In genomic region chr2:54602736-54603322, GRCh38 we compare ENCODE assay signal across 13 cellular contexts.
DNase-seq lines count a peak whose midpoint lies in the region; ATAC-seq and TF ChIP-seq lines count a peak whose summit lies in the region.
"Had no signal": no experiment of that assay in that cellular context is flagged by ENCODE, and none has a peak within 500 bp of the region (broad histone marks: within the 10 kb centered on the region; RNA-seq: fewer than 3 reads in every experiment).

No MANE protein-coding gene starts in this region.

- H3K4me3 Mint-ChIP-seq in activated CD4-positive, alpha-beta memory T cell treated with anti-CD3 and anti-CD28 coated beads for 36 hours: no peak overlapping the region
- H3K4me3 Mint-ChIP-seq in activated CD4-positive, alpha-beta memory T cell treated with anti-CD3 and anti-CD28 coated beads, Interleukin-2, amount 10 ng/mL, durations not matched to agents 7 days and 5 days: no peak overlapping the region
- no peak overlapping the region for H3K4me3 Mint-ChIP-seq in mesothelial cell of epicardium

- H3K27me3 ChIP-seq in brain microvascular endothelial cell (replicated peaks): no peaks in the 10 kb centered on the region
- no peaks in the 10 kb centered on the region for H3K27me3 ChIP-seq in tibial artery

- H3K36me3 ChIP-seq in brain microvascular endothelial cell (replicated peaks): peaks cover 25% of the 10 kb centered on the region
- H3K36me3 ChIP-seq in tibial artery: no peaks in the 10 kb centered on the region

- intact Hi-C loops in activated CD4-positive, alpha-beta memory T cell treated with anti-CD3 and anti-CD28 coated beads for 36 hours (cut with micrococcal nuclease): loop anchor here (1.0 kb wide), 1 partner anchor 9 kb away; no protein-coding TSS in a partner anchor
- intact Hi-C loops in tibial artery (cut with DNase I; ENCODE audit: low total_unique reads): no loop called here

- H3K36me3 Mint-ChIP-seq in activated CD4-positive, alpha-beta memory T cell treated with anti-CD3 and anti-CD28 coated beads for 36 hours: peaks cover 16% of the 10 kb centered on the region
- H3K36me3 Mint-ChIP-seq in activated CD4-positive, alpha-beta memory T cell treated with anti-CD3 and anti-CD28 coated beads, Interleukin-2, amount 10 ng/mL, durations not matched to agents 7 days and 5 days (ENCODE audit: low read depth): peaks cover 51% of the 10 kb centered on the region
- peaks cover 22% of the 10 kb centered on the region for H3K36me3 Mint-ChIP-seq in mesothelial cell of epicardium

- POLR2A ChIA-PET in activated CD4-positive, alpha-beta memory T cell treated with anti-CD3 and anti-CD28 coated beads for 36 hours (lab: Charles Lee): no interaction called here
- POLR2A ChIA-PET in activated CD4-positive, alpha-beta memory T cell treated with anti-CD3 and anti-CD28 coated beads, Interleukin-2, amount 10 ng/mL, durations not matched to agents 7 days and 5 days (lab: Charles Lee): interaction anchor here (1.4 to 15.5 kb wide), 2 partner anchors 28 to 42 kb away, joined by 4 to 132 read pairs; no protein-coding TSS in a partner anchor

- CTCF ChIA-PET in activated CD4-positive, alpha-beta memory T cell treated with anti-CD3 and anti-CD28 coated beads for 36 hours (lab: Charles Lee): interaction anchor here (1.3 to 1.4 kb wide), 2 partner anchors 29 to 43 kb away, joined by 3 read pairs; no protein-coding TSS in a partner anchor
- CTCF ChIA-PET in activated CD4-positive, alpha-beta memory T cell treated with anti-CD3 and anti-CD28 coated beads, Interleukin-2, amount 10 ng/mL, durations not matched to agents 7 days and 5 days (lab: Charles Lee): interaction anchor here (1.2 to 1.5 kb wide), 2 partner anchors 14 to 23 kb away, joined by 3 to 4 read pairs; no protein-coding TSS in a partner anchor

- H3K4me1 Mint-ChIP-seq in activated CD4-positive, alpha-beta memory T cell treated with anti-CD3 and anti-CD28 coated beads for 36 hours (ENCODE audit: low read depth): peaks cover 89% of the 10 kb centered on the region
- peaks cover 85% of the 10 kb centered on the region for H3K4me1 Mint-ChIP-seq in activated CD4-positive, alpha-beta memory T cell treated with anti-CD3 and anti-CD28 coated beads, Interleukin-2, amount 10 ng/mL, durations not matched to agents 7 days and 5 days
- peaks cover 42% of the 10 kb centered on the region for H3K4me1 Mint-ChIP-seq in mesothelial cell of epicardium

- H3K27ac ChIP-seq in brain microvascular endothelial cell (peak overlapping the region; percentile 62), tibial artery (peak overlapping the region; percentile 56 to 68)
- H3K27ac ChIP-seq: KMS-11 had no signal

- H3K4me3 ChIP-seq in brain microvascular endothelial cell (ENCODE audit: low read depth, low read length) (no peak overlapping the region), tibial artery (no peak overlapping the region)

- no peaks in the 10 kb centered on the region for H3K9me3 ChIP-seq in tibial artery

- DNase-seq in activated CD4-positive, alpha-beta memory T cell treated with anti-CD3 and anti-CD28 coated beads for 36 hours: no peak
- DNase-seq in activated CD4-positive, alpha-beta memory T cell treated with anti-CD3 and anti-CD28 coated beads, Interleukin-2, amount 10 ng/mL, durations not matched to agents 7 days and 5 days: no peak
- no peak for DNase-seq in brain microvascular endothelial cell
- no peak for DNase-seq in mesothelial cell of epicardium (ENCODE audit: low spot score in 2 of 2, unreplicated experiment in 2 of 2)
- no peak for DNase-seq in tibial artery
- DNase-seq in germinal center (ENCODE audit: low spot score): no peak
- DNase-seq: activated effector memory CD4-positive, alpha-beta T cell treated with Interleukin-2 at 50 U/mL for 16 hours; left cardiac atrium; NCI-H510A; substantia nigra had no signal

- peak overlapping the region; percentile 76 for H3K27ac Mint-ChIP-seq in activated CD4-positive, alpha-beta memory T cell treated with anti-CD3 and anti-CD28 coated beads for 36 hours
- H3K27ac Mint-ChIP-seq in activated CD4-positive, alpha-beta memory T cell treated with anti-CD3 and anti-CD28 coated beads, Interleukin-2, amount 10 ng/mL, durations not matched to agents 7 days and 5 days: no peak overlapping the region
- peak overlapping the region; percentile 28 for H3K27ac Mint-ChIP-seq in mesothelial cell of epicardium

- no peak for TF ChIP-seq CTCF in brain microvascular endothelial cell (IDR thresholded peaks at IDR 0.05; ENCODE audit: low read depth, low read length, missing control alignments)
- TF ChIP-seq CTCF in mesothelial cell of epicardium (IDR thresholded peaks at IDR 0.05; ENCODE audit: unreplicated experiment): no peak
- no peak for TF ChIP-seq CTCF in tibial artery (IDR thresholded peaks at IDR 0.05)

- ATAC-seq in GM21737 (IDR thresholded peaks at IDR 0.05; ENCODE audit: unreplicated experiment): no peak
- no peak for ATAC-seq in HG03175 (IDR thresholded peaks at IDR 0.05; ENCODE audit: unreplicated experiment)

- in situ Hi-C loops in brain microvascular endothelial cell (cut with HindIII; ENCODE audit: low pct_ligation_motif_present, low sequenced_read_pairs): no loop called here

- H3K4me1 ChIP-seq in tibial artery: peaks cover 0 to 93% (median 72%) of the 10 kb centered on the region in 4 donors

- no peaks in the 10 kb centered on the region for H3K27me3 Mint-ChIP-seq in activated CD4-positive, alpha-beta memory T cell treated with anti-CD3 and anti-CD28 coated beads for 36 hours
- no peaks in the 10 kb centered on the region for H3K27me3 Mint-ChIP-seq in activated CD4-positive, alpha-beta memory T cell treated with anti-CD3 and anti-CD28 coated beads, Interleukin-2, amount 10 ng/mL, durations not matched to agents 7 days and 5 days
- H3K27me3 Mint-ChIP-seq in mesothelial cell of epicardium (ENCODE audit: low read depth): no peaks in the 10 kb centered on the region

- H3K9me3 Mint-ChIP-seq in activated CD4-positive, alpha-beta memory T cell treated with anti-CD3 and anti-CD28 coated beads for 36 hours: no peaks in the 10 kb centered on the region
- H3K9me3 Mint-ChIP-seq in activated CD4-positive, alpha-beta memory T cell treated with anti-CD3 and anti-CD28 coated beads, Interleukin-2, amount 10 ng/mL, durations not matched to agents 7 days and 5 days: no peaks in the 10 kb centered on the region
- H3K9me3 Mint-ChIP-seq in mesothelial cell of epicardium: no peaks in the 10 kb centered on the region
